ENCODE assay signal across 25 cellular contexts in the genomic region with DNA sequence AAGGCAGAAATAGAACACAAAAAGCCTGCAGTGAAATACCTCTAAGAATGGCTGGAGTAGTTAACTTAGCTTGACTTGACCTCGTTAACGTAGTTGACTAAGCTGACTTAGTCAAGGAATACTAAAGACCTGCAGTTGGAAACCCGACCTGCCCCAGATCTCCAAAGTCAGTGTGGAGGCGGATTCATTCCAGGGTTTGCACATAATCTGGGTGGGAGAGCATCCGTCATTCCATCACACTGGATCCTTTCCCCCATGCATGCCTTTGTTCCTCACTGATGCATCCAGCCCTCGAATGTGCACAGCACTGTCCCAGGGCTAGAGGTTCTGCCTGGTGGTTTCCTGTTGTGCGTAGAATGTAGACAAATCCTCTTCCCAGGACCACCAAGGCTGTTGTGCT.
"Had no signal": no experiment of that assay in that cellular context is flagged by ENCODE, and none has a peak within 500 bp of the region (broad histone marks: within the 10 kb centered on the region; RNA-seq: fewer than 3 reads in every experiment).

No MANE protein-coding gene starts in this region.

- H3K27ac ChIP-seq: dorsolateral prefrontal cortex, epithelial cell of prostate, esophagus muscularis mucosa, heart right ventricle, parathyroid adenoma, right atrium auricular region, stomach, thyroid gland, vagina had no signal

- H3K9me3 ChIP-seq: esophagus muscularis mucosa, heart right ventricle, mucosa of descending colon, right atrium auricular region, stomach, thyroid gland, vagina had no signal

- H3K36me3 ChIP-seq: esophagus muscularis mucosa, heart right ventricle, right atrium auricular region, stomach, thyroid gland, vagina had no signal

- H3K4me3 ChIP-seq: dorsolateral prefrontal cortex, esophagus muscularis mucosa, heart right ventricle, lung, mucosa of descending colon, right atrium auricular region, stomach, thyroid gland, vagina had no signal

- DNase-seq: dorsolateral prefrontal cortex; effector CD4-positive, alpha-beta T cell; foreskin melanocyte; glutamatergic neuron; heart right ventricle; hippocampal formation; mesenchymal stem cell; mucosa of descending colon; naive B cell; stimulated activated CD4-positive, alpha-beta T cell treated with anti-CD3 and anti-CD28 coated beads, Interleukin-2, amount 100 ng/mL, for 24 hours; stimulated activated CD4-positive, alpha-beta T cell treated with anti-CD3 and anti-CD28 coated beads, Interleukin-4, amount 100 ng/mL, for 24 hours; stimulated activated naive CD4-positive, alpha-beta T cell treated with Interleukin-2 at 50 U/mL for 16 hours; stomach; thyroid gland; trophoblast cell had no signal

- H3K4me1 ChIP-seq: parathyroid adenoma had no signal

- H2AFZ ChIP-seq: parathyroid adenoma had no signal

- H3K27me3 ChIP-seq: dorsolateral prefrontal cortex, esophagus muscularis mucosa, right atrium auricular region, thyroid gland, vagina had no signal

- ATAC-seq: heart right ventricle; left lobe of liver; mucosa of descending colon; natural killer cell treated with Interleukin-12 subunit alpha and Interleukin-12 subunit beta and Interleukin-15 and Interleukin-18, amount 100 ng/mL, for 72 hours; sciatic nerve; stimulated activated effector memory CD8-positive, alpha-beta T cell treated with anti-CD3 and anti-CD28 coated beads, Interleukin-12 subunit alpha, Interleukin-12 subunit beta, amount 100 ng/mL, for 72 hours had no signal

- H3K9ac ChIP-seq: parathyroid adenoma had no signal

- H3K79me2 ChIP-seq: parathyroid adenoma had no signal
